ENCODE assay signal across 22 cellular contexts in the genomic region with DNA sequence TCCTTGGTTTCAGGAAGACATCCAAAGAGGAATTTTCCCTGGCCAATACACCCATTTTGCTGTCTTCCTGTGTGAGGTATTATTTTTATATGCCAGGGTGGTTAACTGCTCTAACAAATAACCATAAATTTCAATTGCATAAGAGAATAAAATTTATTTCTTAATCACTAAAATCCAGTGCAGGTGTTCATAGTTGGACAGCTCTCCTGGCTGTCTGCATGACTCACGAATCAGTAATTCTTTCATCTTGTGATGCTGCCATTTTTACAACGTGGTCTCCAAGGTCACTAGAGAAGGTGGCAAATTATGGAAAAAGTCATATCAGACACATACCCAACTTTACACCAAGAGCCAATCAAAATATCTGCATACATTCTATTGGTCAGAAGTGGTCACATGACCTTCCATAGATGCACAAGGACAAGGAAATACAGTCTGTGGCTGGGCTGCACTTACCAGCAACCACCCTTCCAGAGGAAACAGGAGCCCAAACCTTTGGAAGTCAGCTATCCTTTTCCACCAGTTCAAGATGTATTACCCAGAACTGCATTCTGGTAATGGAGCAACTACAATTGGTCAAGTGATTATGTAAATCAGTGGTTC.
DNase-seq lines count a peak whose midpoint lies in the region; ATAC-seq, FAIRE-seq and TF ChIP-seq lines count a peak whose summit lies in the region.
"Had no signal": no experiment of that assay in that cellular context is flagged by ENCODE, and none has a peak within 500 bp of the region (broad histone marks: within the 10 kb centered on the region; RNA-seq: fewer than 3 reads in every experiment).

No MANE protein-coding gene starts in this region.

- H3K9ac ChIP-seq in keratinocyte (ENCODE audit: control insufficient read depth, extremely low read depth, insufficient read depth, low read length): no peak overlapping the region
- H3K9ac ChIP-seq: BLaER1 had no signal

- H4K20me1 ChIP-seq in keratinocyte (ENCODE audit: control insufficient read depth, extremely low read depth, insufficient read depth, low read length): no peaks in the 10 kb centered on the region
- H4K20me1 ChIP-seq: BLaER1 had no signal

- no peaks in the 10 kb centered on the region for H3K27me3 ChIP-seq in keratinocyte (ENCODE audit: control insufficient read depth, extremely low read depth, insufficient read depth, low read length)
- H3K27me3 ChIP-seq: BLaER1 had no signal

- H3K36me3 ChIP-seq in keratinocyte (ENCODE audit: control insufficient read depth in 2 of 2, extremely low read depth in 1 of 2, insufficient read depth in 2 of 2, low read length in 2 of 2): no peaks in the 10 kb centered on the region
- H3K36me3 ChIP-seq: BLaER1 had no signal

- H3K9me3 ChIP-seq in keratinocyte (ENCODE audit: control insufficient read depth, low read depth, low read length): no peaks in the 10 kb centered on the region

- peaks cover 10% of the 10 kb centered on the region for H3K4me1 ChIP-seq in keratinocyte (ENCODE audit: control insufficient read depth, extremely low read depth, insufficient read depth, low read length)

- no peak overlapping the region for H3K27ac ChIP-seq in keratinocyte (ENCODE audit: control insufficient read depth, insufficient read depth, low read length)
- H3K27ac ChIP-seq: 22Rv1, BLaER1, SK-N-MC had no signal

- peak; percentile 1 for DNase-seq in DMS 273 (lab: John Stamatoyannopoulos, UW; ENCODE audit: unreplicated experiment)
- DNase-seq in DMS 273 treated with DMSO at 0.1 percent for 48 hours (lab: John Stamatoyannopoulos, UW): no peak
- DNase-seq in SW480 (ENCODE audit: low spot score): peak; percentile 4
- peak; percentile 32 for DNase-seq in keratinocyte (ENCODE audit: low read depth, low spot score)
- no peak for DNase-seq in RCC 7860 (ENCODE audit: low spot score)
- DNase-seq in superior temporal gyrus (ENCODE audit: extremely low spot score): no peak
- no peak for DNase-seq in NCI-H2196 treated with DMSO at 0.1 percent for 48 hours (lab: John Stamatoyannopoulos, UW; ENCODE audit: unreplicated experiment)
- DNase-seq: CD8-positive, alpha-beta T cell; GDM1; GOT3; NCI-H1436; NCI-H2081; NCI-H524; Right ventricle myocardium superior; T-cell had no signal

- no peaks in the 10 kb centered on the region for H3K79me2 ChIP-seq in keratinocyte (ENCODE audit: control insufficient read depth, insufficient read depth, low read length)

- FAIRE-seq in keratinocyte (lab: Jason Lieb, UNC) (no peak), RCC 7860 (lab: Jason Lieb, UNC) (no peak)
- FAIRE-seq: D721Med, GM12891, GM18507 had no signal

- dilution Hi-C loops in keratinocyte (cut with MboI; ENCODE audit: extremely low pct_ligation_motif_present, low sequenced_read_pairs): no loop called here

- no peak overlapping the region for H3K4me3 ChIP-seq in keratinocyte (ENCODE audit: control insufficient read depth in 2 of 3, extremely low read depth in 1 of 3, insufficient read depth in 2 of 3, low read depth in 1 of 3, low read length in 3 of 3)
- H3K4me3 ChIP-seq: BLaER1, SK-N-MC had no signal

- ATAC-seq in GM21717 (IDR thresholded peaks at IDR 0.05; ENCODE audit: unreplicated experiment): no peak
- ATAC-seq: CD8-positive, alpha-beta T cell; T-cell had no signal

- H3K9me1 ChIP-seq in keratinocyte (ENCODE audit: control insufficient read depth, extremely low read depth, insufficient read depth, low read length): no peaks in the 10 kb centered on the region

- H3K4me2 ChIP-seq in keratinocyte (ENCODE audit: control insufficient read depth, extremely low read depth, insufficient read depth, low read depth, low read length): no peak overlapping the region
- H3K4me2 ChIP-seq: BLaER1 had no signal

- TF ChIP-seq CTCF in keratinocyte (optimal IDR thresholded peaks at IDR 0.05 in 1 of 3, IDR thresholded peaks at IDR 0.05 in 1 of 3, conservative IDR thresholded peaks at IDR 0.05 in 1 of 3; ENCODE audit: extremely low read depth in 1 of 3, insufficient read depth in 2 of 3, low read length in 3 of 3): no peak

- no peak overlapping the region for H2AFZ ChIP-seq in keratinocyte (ENCODE audit: control insufficient read depth, low read length)

Comparison
In these comparisons a context has a peak if more than half of its experiments do, and no peak if none do; other contexts are left out.
1. DNase-seq: peak in DMS 273 (single experiment), SW480 (single experiment) and keratinocyte (single experiment); none in DMS 273 treated with DMSO at 0.1 percent for 48 hours (single experiment), RCC 7860 (single experiment), superior temporal gyrus (single experiment) and NCI-H2196 treated with DMSO at 0.1 percent for 48 hours (single experiment).